Comparison of ENCODE assay signal across 9 cellular contexts in the genomic region with DNA sequence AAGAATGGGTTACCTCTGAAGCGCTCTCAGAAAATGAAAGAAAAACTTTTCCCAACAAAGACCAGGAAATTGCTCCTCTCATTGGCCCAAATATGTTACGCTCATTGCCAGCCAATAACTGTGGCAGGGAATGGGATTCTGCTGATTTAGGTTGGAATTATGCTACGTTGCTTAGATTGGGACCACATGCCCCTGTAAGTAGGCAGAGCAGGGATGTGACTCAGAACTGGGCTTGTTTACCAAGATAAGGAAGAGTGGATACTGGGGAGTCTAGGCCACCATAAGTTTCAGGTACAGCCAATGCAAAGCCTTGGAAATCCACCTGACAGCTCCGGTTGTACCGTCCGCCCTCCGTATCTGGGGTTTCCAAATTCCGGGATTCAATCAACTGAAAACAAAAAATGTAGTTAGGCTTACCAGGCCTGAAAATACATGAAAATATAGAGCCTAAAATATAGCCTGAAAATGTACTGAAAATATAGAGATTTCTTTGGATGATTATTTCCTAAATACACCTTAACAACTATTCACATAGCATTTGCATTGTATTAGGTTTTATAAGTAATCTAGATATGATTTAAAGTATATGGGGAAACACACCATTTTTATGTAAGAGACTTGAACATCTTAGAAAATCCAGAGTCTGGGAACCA. TPM values are rescaled to one million over a fixed set of nuclear protein-coding genes. Genes with fewer than 3 reads are reported as not detected.
DNase-seq lines count a peak whose midpoint lies in the region; ATAC-seq and TF ChIP-seq lines count a peak whose summit lies in the region.
"Had no signal": no experiment of that assay in that cellular context is flagged by ENCODE, and none has a peak within 500 bp of the region (broad histone marks: within the 10 kb centered on the region; RNA-seq: fewer than 3 reads in every experiment).

No MANE protein-coding gene starts in this region.

- intact Hi-C loops in Right ventricle myocardium superior (cut with DNase I), result loop anchor here (10.0 kb wide), 1 partner anchor 218 kb away; no protein-coding TSS in a partner anchor
- intact Hi-C loops in MCF 10A (cut with micrococcal nuclease), result loop anchor here (5.0 kb wide), 2 partner anchors 95 to 390 kb away; no protein-coding TSS in a partner anchor

- H3K4me1 ChIP-seq in right atrium auricular region (peaks cover 0 to 46% of the 10 kb centered on the region in 2 donors), mucosa of rectum (ENCODE audit: control insufficient read depth in 2 of 2, insufficient read depth in 2 of 2, low read length in 2 of 2) (peaks cover 9 to 15% of the 10 kb centered on the region in 2 donors)

- CTCF ChIA-PET in MCF 10A (lab: Yijun Ruan, JAX), result interaction anchor here (0.6 to 1.6 kb wide), 3 partner anchors 221 to 361 kb away, joined by 3 to 8 read pairs (median 3); no protein-coding TSS in a partner anchor

- H3K27me3 ChIP-seq in right atrium auricular region (no peaks in the 10 kb centered on the region), mucosa of rectum (ENCODE audit: control insufficient read depth in 2 of 2, insufficient read depth in 2 of 2, low read length in 2 of 2) (no peaks in the 10 kb centered on the region)

- no peaks in the 10 kb centered on the region for H3K9me3 Mint-ChIP-seq in MCF 10A (ENCODE audit: unreplicated experiment)

- no peak for DNase-seq in right atrium auricular region (ENCODE audit: low spot score)
- DNase-seq in Right ventricle myocardium superior, result no peak
- no peak for DNase-seq in MCF 10A (ENCODE audit: unreplicated experiment)
- no peak for DNase-seq in GM19238 (ENCODE audit: insufficient read length, low spot score)
- DNase-seq in NCI-H1105 (lab: John Stamatoyannopoulos, UW), result no peak

- no peaks in the 10 kb centered on the region for H3K9me3 ChIP-seq in right atrium auricular region
- H3K9me3 ChIP-seq in mucosa of rectum (ENCODE audit: control insufficient read depth in 2 of 2, low read length in 2 of 2), result no peaks in the 10 kb centered on the region

- H3K36me3 ChIP-seq in right atrium auricular region (no peaks in the 10 kb centered on the region), mucosa of rectum (ENCODE audit: control insufficient read depth in 2 of 2, insufficient read depth in 2 of 2, low read length in 2 of 2) (no peaks in the 10 kb centered on the region)

- H3K27ac ChIP-seq in right atrium auricular region (peak overlapping the region; percentile 94 to 98), mucosa of rectum (ENCODE audit: low read depth in 2 of 2, low read length in 2 of 2) (no peak overlapping the region)

- peaks cover 14% of the 10 kb centered on the region for H3K36me3 Mint-ChIP-seq in MCF 10A (ENCODE audit: insufficient read depth, unreplicated experiment)

- H3K4me1 Mint-ChIP-seq in MCF 10A (ENCODE audit: insufficient read depth, unreplicated experiment), result peaks cover 6% of the 10 kb centered on the region

- peak overlapping the region; percentile 81 to 100 for H3K4me3 ChIP-seq in right atrium auricular region
- H3K4me3 ChIP-seq in mucosa of rectum (ENCODE audit: low read length in 2 of 2), result peak overlapping the region; percentile 84 to 85

- no peak overlapping the region for H3K9ac ChIP-seq in mucosa of rectum (ENCODE audit: low read depth in 1 of 2, low read length in 2 of 2)

- ATAC-seq in Right ventricle myocardium superior (ENCODE audit: poor library complexity) (no peak), GM18511 (IDR thresholded peaks at IDR 0.05; ENCODE audit: unreplicated experiment) (no peak), HG03354 (IDR thresholded peaks at IDR 0.05; ENCODE audit: poor library complexity, severe bottlenecking, unreplicated experiment) (no peak)
- ATAC-seq: HCT116 had no signal

- BruUV-seq in MCF 10A (replicated peaks; lab: Mats Ljungman, UMichigan), result no TSS peak

- no peaks in the 10 kb centered on the region for H3K27me3 Mint-ChIP-seq in MCF 10A (ENCODE audit: insufficient read depth, unreplicated experiment)

- peak overlapping the region; percentile 75 for H3K27ac Mint-ChIP-seq in MCF 10A (ENCODE audit: low read depth, unreplicated experiment)

- peak overlapping the region; percentile 85 for H3K4me3 Mint-ChIP-seq in MCF 10A (ENCODE audit: unreplicated experiment)

- POLR2A ChIA-PET in MCF 10A (lab: Yijun Ruan, JAX), result interaction anchor here (0.8 to 3.9 kb wide), 5 partner anchors 9 to 184 kb away, joined by 3 to 88 read pairs (median 6); partner anchors contain the start of gene ZNF280D

- TF ChIP-seq CTCF in right atrium auricular region (IDR thresholded peaks at IDR 0.05) (no peak), MCF 10A (IDR thresholded peaks at IDR 0.05; ENCODE audit: unreplicated experiment) (no peak)

RNA-seq across cellular contexts. Expression of gene TCF12, which starts 1.5 kb away (rescaled TPM):
- total RNA-seq in right atrium auricular region, result 10 to 100 TPM; 35.2 to 40.0 TPM
- 32.9 TPM for total RNA-seq in Right ventricle myocardium superior
- 140 and 163 TPM in 2 replicates for total RNA-seq in MCF 10A (2022)

Comparison
In these comparisons a context has a peak if more than half of its experiments do, and no peak if none do; other contexts are left out.
1. H3K27ac ChIP-seq: peak in right atrium auricular region (2 of 2); none in mucosa of rectum (0 of 2).